In the genomic region with DNA sequence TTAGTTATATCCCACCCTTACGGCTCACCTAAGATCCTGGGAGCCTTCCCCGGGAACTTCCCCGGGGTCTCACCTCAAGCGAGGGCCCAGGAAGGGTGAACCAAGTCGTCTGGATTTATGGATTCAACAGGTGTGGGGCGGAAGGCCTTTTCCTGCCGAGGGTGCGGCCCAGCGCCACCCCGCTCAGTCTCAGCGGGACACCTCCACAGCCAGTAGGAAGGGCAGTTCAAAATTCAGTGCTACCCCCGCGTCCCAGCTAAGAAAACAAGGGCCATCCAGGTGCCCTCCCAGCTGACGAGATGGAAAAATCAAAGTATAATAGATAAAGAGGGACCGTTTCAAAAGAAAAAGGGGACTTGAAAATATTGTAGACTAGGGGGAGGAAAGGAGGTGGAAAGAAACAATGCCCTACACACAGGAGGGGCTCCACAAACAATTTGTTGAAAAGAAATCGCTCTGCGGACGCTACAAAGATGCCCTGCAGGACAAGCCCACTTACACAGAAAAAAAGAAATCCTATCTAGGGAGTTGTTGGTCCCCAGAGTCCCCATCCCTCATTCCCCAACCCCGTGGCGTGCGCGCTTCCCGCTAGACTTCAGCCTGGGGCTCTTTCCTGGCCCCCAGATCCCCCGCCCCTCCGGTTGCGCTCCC, we compare ENCODE assay signal across 8 cellular contexts. TPM values are rescaled to one million over a fixed set of nuclear protein-coding genes. Genes with fewer than 3 reads are reported as not detected.
A peak's percentile ranks its signal among the peaks of the same experiment; 100 is the strongest.
DNase-seq lines count a peak whose midpoint lies in the region; ATAC-seq and TF ChIP-seq lines count a peak whose summit lies in the region.

No MANE protein-coding gene starts in this region.

- H3K27ac ChIP-seq in cardiac muscle cell, result peak overlapping the region; percentile 80
- H3K27ac ChIP-seq in ascending aorta, result peak overlapping the region; percentile 93 to 97
- H3K27ac ChIP-seq in right lobe of liver, result peak overlapping the region; percentile 5 to 75 (median 44)
- peak overlapping the region; percentile 88 for H3K27ac ChIP-seq in thymus (ENCODE audit: low read depth)

- H3K9me3 ChIP-seq in cardiac muscle cell (ENCODE audit: low read depth) (no peaks in the 10 kb centered on the region), ascending aorta (no peaks in the 10 kb centered on the region), right lobe of liver (no peaks in the 10 kb centered on the region), thymus (ENCODE audit: control insufficient read depth) (no peaks in the 10 kb centered on the region)

- H3K4me3 ChIP-seq in cardiac muscle cell (peak overlapping the region; percentile 100), ascending aorta (peak overlapping the region; percentile 94 to 96), right lobe of liver (peak overlapping the region; percentile 57 to 91 (median 81)), thymus (ENCODE audit: low read length) (peak overlapping the region; percentile 73)

- WGBS in right lobe of liver (ENCODE audit: insufficient coverage, low coverage, low lambda C conversion rate, missing lambda C conversion rate), result 72% methylated on average over 16 of the region's 26 CpGs
- 61% methylated on average over 26 of the region's 26 CpGs for WGBS in thymus

- ATAC-seq in Right ventricle myocardium inferior (no peak), right lobe of liver (no peak), GM18907 (IDR thresholded peaks at IDR 0.05; ENCODE audit: unreplicated experiment) (no peak), GM18870 (IDR thresholded peaks at IDR 0.05; ENCODE audit: unreplicated experiment) (no peak)

- DNase-seq in cardiac muscle cell (ENCODE audit: low read depth in 1 of 2, low spot score in 1 of 2) (no peak), Right ventricle myocardium inferior (ENCODE audit: missing footprints) (no peak), ascending aorta (ENCODE audit: low spot score in 2 of 2) (no peak), right lobe of liver (no peak), EL (no peak)

- no peak for TF ChIP-seq POLR2A in right lobe of liver (IDR thresholded peaks at IDR 0.05)

- H3K27me3 ChIP-seq in cardiac muscle cell (no peaks in the 10 kb centered on the region), ascending aorta (no peaks in the 10 kb centered on the region), right lobe of liver (no peaks in the 10 kb centered on the region), thymus (ENCODE audit: control insufficient read depth, insufficient read depth) (no peaks in the 10 kb centered on the region)

- TF ChIP-seq CTCF in cardiac muscle cell (IDR thresholded peaks at IDR 0.05; ENCODE audit: low read depth, low read length), result no peak
- TF ChIP-seq CTCF in ascending aorta (IDR thresholded peaks at IDR 0.05), result no peak
- no peak for TF ChIP-seq CTCF in right lobe of liver (IDR thresholded peaks at IDR 0.05)

- intact Hi-C loops in Right ventricle myocardium inferior (cut with DNase I) (loop anchor here (5.0 kb wide), 1 partner anchor 35 kb away; no protein-coding TSS in a partner anchor), ascending aorta (cut with DNase I) (loop anchor here (10.0 kb wide), 1 partner anchor 1463 kb away; no protein-coding TSS in a partner anchor), right lobe of liver (cut with DNase I) (no loop called here)

- H3K36me3 ChIP-seq in cardiac muscle cell (peaks cover 9% of the 10 kb centered on the region), ascending aorta (no peaks in the 10 kb centered on the region), right lobe of liver (no peaks in the 10 kb centered on the region), thymus (ENCODE audit: control insufficient read depth, insufficient read depth) (peaks cover 9% of the 10 kb centered on the region)

- H3K4me1 ChIP-seq in cardiac muscle cell (ENCODE audit: low read depth), result peaks cover 54% of the 10 kb centered on the region
- H3K4me1 ChIP-seq in ascending aorta, result peaks cover 7 to 27% of the 10 kb centered on the region in 2 donors
- peaks cover 0 to 14% (median 0%) of the 10 kb centered on the region in 4 donors for H3K4me1 ChIP-seq in right lobe of liver
- H3K4me1 ChIP-seq in thymus (ENCODE audit: control insufficient read depth, insufficient read depth, low read length), result peaks cover 28% of the 10 kb centered on the region

RNA-seq across cellular contexts. Expression of a gene that starts 1.3 kb away (rescaled TPM):
- 714 and 748 TPM in 2 replicates for total RNA-seq in cardiac muscle cell
- 215 and 243 TPM in 2 replicates for polyA plus RNA-seq in cardiac muscle cell
- total RNA-seq in Right ventricle myocardium inferior, result 46.4 TPM
- total RNA-seq in ascending aorta, result 15.5 TPM
- 10 to 100 TPM in 1 of 6 experiments, 1 to 10 TPM in 4, under 1 TPM in 1; 0.74 to 34.3 (median 5.8) TPM for total RNA-seq in right lobe of liver
- polyA plus RNA-seq in thymus, result 15.9 TPM

Comparison
In these comparisons a context has a peak if more than half of its experiments do, and no peak if none do; other contexts are left out.
1. RNA of a gene that starts 1.3 kb away (total RNA-seq): 714 to 748 TPM in cardiac muscle cell; 46.4 TPM in Right ventricle myocardium inferior (single experiment), 15.5 TPM in ascending aorta (single experiment) and 0.74 to 34.3 TPM in right lobe of liver; every median in the first group is over 10 times any median in the second.
2. H3K27ac ChIP-seq: peak in every context shown above with its lines; median percentile 95 in ascending aorta; 88 in thymus; 80 in cardiac muscle cell; 44 in right lobe of liver.
3. intact Hi-C loops: an anchor here in Right ventricle myocardium inferior (5.0 kb wide) and ascending aorta (10.0 kb wide); none called in right lobe of liver.
4. Peak in every context shown above with its lines, with median percentiles within 50 percentile points of each other: H3K4me3 ChIP-seq.